1 cellular context compared by ENCODE assay signal in the genomic region with DNA sequence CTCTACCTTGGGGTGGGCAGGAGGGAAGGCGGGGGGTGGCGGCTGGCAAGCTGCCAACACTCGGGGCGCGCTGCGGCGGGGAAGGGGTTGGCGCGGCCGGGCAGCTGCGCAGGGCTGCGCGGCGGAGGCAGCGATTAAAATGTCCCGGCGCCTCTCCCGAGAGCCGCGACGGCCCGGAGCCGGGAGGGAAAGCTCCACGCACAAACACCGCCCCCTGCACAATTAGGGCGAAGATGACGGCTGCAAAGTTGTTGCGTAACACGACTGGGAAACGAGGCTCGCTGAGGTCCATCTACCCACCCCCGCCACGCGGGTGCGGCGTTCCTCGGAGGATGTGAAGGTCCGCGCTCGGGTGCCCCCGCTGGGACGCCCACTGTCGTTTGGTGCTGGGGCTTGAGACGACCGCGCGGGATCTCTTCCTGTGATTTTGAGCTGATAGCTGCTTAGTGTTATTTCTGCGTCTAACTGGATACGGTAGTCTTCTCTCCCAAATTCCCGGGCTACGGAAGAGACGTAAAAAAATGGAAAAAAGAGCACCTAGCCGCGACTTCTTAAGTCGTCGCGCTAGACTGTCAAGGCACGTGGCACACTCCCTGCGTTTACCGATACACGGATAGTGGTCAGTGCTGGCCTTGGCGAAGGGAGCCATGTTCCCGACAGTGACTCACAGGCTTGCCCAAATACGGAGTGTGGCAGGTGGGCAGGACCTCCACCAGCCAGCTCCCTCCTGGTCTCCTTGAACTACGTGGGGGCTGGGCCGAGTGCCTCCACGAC.
A peak's percentile ranks its signal among the peaks of the same experiment; 100 is the strongest.
TF ChIP-seq lines count a peak whose summit lies in the region.

No MANE protein-coding gene starts in this region.

TF ChIP-seq in HepG2, 621 proteins besides CTCF, POLR2A, EP300 and RAD21 (continued from another document and continues in another):
- TF ChIP-seq PRDM15 (CRISPR knock-in tag; IDR thresholded peaks at IDR 0.05) (no peak), KIAA2018 (CRISPR knock-in tag; IDR thresholded peaks at IDR 0.05; ENCODE audit: borderline replicate concordance) (no peak), ZNF207 (IDR thresholded peaks at IDR 0.05; ENCODE audit: borderline replicate concordance) (no peak), ZMAT5 (CRISPR knock-in tag; IDR thresholded peaks at IDR 0.05; ENCODE audit: borderline replicate concordance, low read depth) (no peak), NAIF1 (CRISPR knock-in tag; IDR thresholded peaks at IDR 0.05; ENCODE audit: borderline replicate concordance) (peak; percentile 73), RBM22 (optimal IDR thresholded peaks at IDR 0.05; ENCODE audit: low read length) (no peak), ZNF672 (CRISPR knock-in tag; IDR thresholded peaks at IDR 0.05) (no peak; the same call in 1 of the 2 replicates), HHEX (CRISPR knock-in tag; IDR thresholded peaks at IDR 0.05) (no peak), IRX3 (CRISPR knock-in tag; IDR thresholded peaks at IDR 0.05; ENCODE audit: borderline replicate concordance, low read depth) (no peak), RERE (CRISPR knock-in tag; IDR thresholded peaks at IDR 0.05; ENCODE audit: low read depth) (no peak; the same call in 1 of the 2 replicates), POLR2G (IDR thresholded peaks at IDR 0.05; ENCODE audit: low read depth, low read length) (peak; percentile 74), IKZF5 (CRISPR knock-in tag; IDR thresholded peaks at IDR 0.05) (peak; percentile 26; the same call in 1 of the 2 replicates), FOXA3 (CRISPR knock-in tag; IDR thresholded peaks at IDR 0.05) (no peak; the same call in 1 of the 2 replicates), MED1 (CRISPR knock-in tag; IDR thresholded peaks at IDR 0.05) (peak; percentile 66; the same call in 1 of the 2 replicates), SIN3B (IDR thresholded peaks at IDR 0.05; ENCODE audit: low read length) (no peak), EED (CRISPR knock-in tag; IDR thresholded peaks at IDR 0.05) (no peak), NBN (conservative IDR thresholded peaks at IDR 0.05) (no peak), ZMYM4 (CRISPR knock-in tag; IDR thresholded peaks at IDR 0.05) (peak; percentile 39), TGIF2 (CRISPR knock-in tag; IDR thresholded peaks at IDR 0.05) (peak; percentile 77; the same call in 1 of the 2 replicates), ZNF670 (CRISPR knock-in tag; IDR thresholded peaks at IDR 0.05; ENCODE audit: borderline replicate concordance) (peak; percentile 78; the same call in 1 of the 2 replicates)
- TF ChIP-seq, protein P1, sequence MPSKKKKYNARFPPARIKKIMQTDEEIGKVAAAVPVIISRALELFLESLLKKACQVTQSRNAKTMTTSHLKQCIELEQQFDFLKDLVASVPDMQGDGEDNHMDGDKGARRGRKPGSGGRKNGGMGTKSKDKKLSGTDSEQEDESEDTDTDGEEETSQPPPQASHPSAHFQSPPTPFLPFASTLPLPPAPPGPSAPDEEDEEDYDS (CRISPR knock-in tag; IDR thresholded peaks at IDR 0.05), result 0 out of 2 replicates have a peak, but pooled peaks have one; percentile 13
- TF ChIP-seq, protein P2, sequence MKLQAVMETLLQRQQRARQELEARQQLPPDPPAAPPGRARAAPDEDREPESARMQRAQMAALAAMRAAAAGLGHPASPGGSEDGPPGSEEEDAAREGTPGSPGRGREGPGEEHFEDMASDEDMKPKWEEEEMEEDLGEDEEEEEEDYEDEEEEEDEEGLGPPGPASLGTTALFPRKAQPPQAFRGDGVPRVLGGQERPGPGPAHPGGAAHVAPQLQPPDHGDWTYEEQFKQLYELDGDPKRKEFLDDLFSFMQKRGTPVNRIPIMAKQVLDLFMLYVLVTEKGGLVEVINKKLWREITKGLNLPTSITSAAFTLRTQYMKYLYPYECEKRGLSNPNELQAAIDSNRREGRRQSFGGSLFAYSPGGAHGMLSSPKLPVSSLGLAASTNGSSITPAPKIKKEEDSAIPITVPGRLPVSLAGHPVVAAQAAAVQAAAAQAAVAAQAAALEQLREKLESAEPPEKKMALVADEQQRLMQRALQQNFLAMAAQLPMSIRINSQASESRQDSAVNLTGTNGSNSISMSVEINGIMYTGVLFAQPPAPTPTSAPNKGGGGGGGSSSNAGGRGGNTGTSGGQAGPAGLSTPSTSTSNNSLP (IDR thresholded peaks at IDR 0.05; ENCODE audit: low read depth, low read length), result no peak
- TF ChIP-seq, protein P3, sequence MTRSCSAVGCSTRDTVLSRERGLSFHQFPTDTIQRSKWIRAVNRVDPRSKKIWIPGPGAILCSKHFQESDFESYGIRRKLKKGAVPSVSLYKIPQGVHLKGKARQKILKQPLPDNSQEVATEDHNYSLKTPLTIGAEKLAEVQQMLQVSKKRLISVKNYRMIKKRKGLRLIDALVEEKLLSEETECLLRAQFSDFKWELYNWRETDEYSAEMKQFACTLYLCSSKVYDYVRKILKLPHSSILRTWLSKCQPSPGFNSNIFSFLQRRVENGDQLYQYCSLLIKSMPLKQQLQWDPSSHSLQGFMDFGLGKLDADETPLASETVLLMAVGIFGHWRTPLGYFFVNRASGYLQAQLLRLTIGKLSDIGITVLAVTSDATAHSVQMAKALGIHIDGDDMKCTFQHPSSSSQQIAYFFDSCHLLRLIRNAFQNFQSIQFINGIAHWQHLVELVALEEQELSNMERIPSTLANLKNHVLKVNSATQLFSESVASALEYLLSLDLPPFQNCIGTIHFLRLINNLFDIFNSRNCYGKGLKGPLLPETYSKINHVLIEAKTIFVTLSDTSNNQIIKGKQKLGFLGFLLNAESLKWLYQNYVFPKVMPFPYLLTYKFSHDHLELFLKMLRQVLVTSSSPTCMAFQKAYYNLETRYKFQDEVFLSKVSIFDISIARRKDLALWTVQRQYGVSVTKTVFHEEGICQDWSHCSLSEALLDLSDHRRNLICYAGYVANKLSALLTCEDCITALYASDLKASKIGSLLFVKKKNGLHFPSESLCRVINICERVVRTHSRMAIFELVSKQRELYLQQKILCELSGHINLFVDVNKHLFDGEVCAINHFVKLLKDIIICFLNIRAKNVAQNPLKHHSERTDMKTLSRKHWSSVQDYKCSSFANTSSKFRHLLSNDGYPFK (CRISPR knock-in tag; IDR thresholded peaks at IDR 0.05; ENCODE audit: borderline replicate concordance), result peak; percentile 49; the same call in 1 of the 2 replicates
